Comparison of ENCODE assay signal across 28 cellular contexts in the genomic region with DNA sequence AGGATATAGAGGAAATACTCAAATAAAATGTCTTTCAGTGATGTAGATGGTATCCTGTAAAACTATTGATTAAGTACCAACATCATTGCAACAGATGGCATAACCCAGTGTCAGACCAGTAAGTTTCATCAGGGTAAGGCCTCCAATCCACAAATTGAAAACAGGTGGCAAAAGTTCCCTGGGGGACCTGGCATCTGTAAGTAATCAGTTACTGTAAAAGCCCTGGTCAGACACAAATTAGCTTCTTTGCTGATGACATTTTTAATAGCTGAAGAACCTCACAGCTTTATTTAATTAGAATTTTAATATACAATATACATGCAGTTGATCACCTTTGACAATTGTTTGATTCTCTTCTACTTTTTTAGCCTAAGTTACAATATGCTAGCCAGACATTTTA.
"Had no signal": no experiment of that assay in that cellular context is flagged by ENCODE, and none has a peak within 500 bp of the region (broad histone marks: within the 10 kb centered on the region; RNA-seq: fewer than 3 reads in every experiment).

No MANE protein-coding gene starts in this region.

- H3K9me3 Mint-ChIP-seq: dendritic cell treated with granulocyte-macrophage colony-stimulating factor and Interleukin-4, amounts not matched to agents 40 ng/mL and 50 ng/mL, for 4 days; endodermal cell; nephron; type B pancreatic cell had no signal

- H3K36me3 ChIP-seq: colonic mucosa, heart left ventricle, left lung, sigmoid colon, tibial artery had no signal

- H3K36me3 Mint-ChIP-seq: naive thymus-derived CD4-positive, alpha-beta T cell; stimulated activated memory B cell treated with anti-CD40 and anti-IgM and Interleukin-4, amounts not matched to agents 10 μg/mL and 1 μg/mL and 100 μg/mL, for 72 hours had no signal

- H3K4me1 Mint-ChIP-seq: stimulated activated memory B cell treated with anti-CD40 and anti-IgM and Interleukin-4, amounts not matched to agents 10 μg/mL and 1 μg/mL and 100 μg/mL, for 72 hours had no signal

- ATAC-seq: esophagus mucosa; heart left ventricle; left cardiac atrium; left lung; naive thymus-derived CD4-positive, alpha-beta T cell; psoas muscle; right cardiac atrium; stimulated activated memory B cell treated with anti-CD40 and anti-IgM and Interleukin-4, amounts not matched to agents 10 μg/mL and 1 μg/mL and 100 μg/mL, for 72 hours; stimulated activated naive CD8-positive, alpha-beta T cell treated with anti-CD3 and anti-CD28 coated beads, Interleukin-15, Interleukin-2, amounts not matched to agents 100 U/mL and 50 U/mL, for 24 hours had no signal

- H3K4me1 ChIP-seq: colonic mucosa, left lung, psoas muscle had no signal

- H3K4me3 ChIP-seq: colonic mucosa, heart left ventricle, hepatocyte, left lung, psoas muscle, sigmoid colon, testis, tibial artery had no signal

- H3K9me3 ChIP-seq: colonic mucosa, heart left ventricle, left lung, psoas muscle, sigmoid colon, testis, tibial artery had no signal

- H3K27ac Mint-ChIP-seq: dendritic cell treated with granulocyte-macrophage colony-stimulating factor and Interleukin-4, amounts not matched to agents 40 ng/mL and 50 ng/mL, for 4 days; endodermal cell; naive thymus-derived CD4-positive, alpha-beta T cell; stimulated activated memory B cell treated with anti-CD40 and anti-IgM and Interleukin-4, amounts not matched to agents 10 μg/mL and 1 μg/mL and 100 μg/mL, for 72 hours; type B pancreatic cell had no signal

- H3K27me3 ChIP-seq: colonic mucosa, heart left ventricle, hepatocyte, left lung, sigmoid colon, testis, tibial artery had no signal

- DNase-seq: colonic mucosa; effector CD8-positive, alpha-beta T cell; endodermal cell; heart left ventricle; kidney; left cardiac atrium; left lung; mesenchymal stem cell; midbrain; naive thymus-derived CD4-positive, alpha-beta T cell; nucleus accumbens; posterior cingulate gyrus; psoas muscle; right cardiac atrium; sigmoid colon; stimulated activated CD4-positive, alpha-beta T cell treated with anti-CD3 and anti-CD28 coated beads, Interleukin-2, amount 100 ng/mL, for 24 hours; stimulated activated CD4-positive, alpha-beta T cell treated with anti-CD3 and anti-CD28 coated beads, Interleukin-4, amount 100 ng/mL, for 24 hours; stimulated activated naive CD8-positive, alpha-beta T cell treated with anti-CD3 and anti-CD28 coated beads, Interleukin-15, Interleukin-2, amounts not matched to agents 100 U/mL and 50 U/mL, for 24 hours; substantia nigra; testis; tibial artery had no signal

- H3K4me3 Mint-ChIP-seq: dendritic cell treated with granulocyte-macrophage colony-stimulating factor and Interleukin-4, amounts not matched to agents 40 ng/mL and 50 ng/mL, for 4 days; endodermal cell; naive thymus-derived CD4-positive, alpha-beta T cell; nephron; stimulated activated memory B cell treated with anti-CD40 and anti-IgM and Interleukin-4, amounts not matched to agents 10 μg/mL and 1 μg/mL and 100 μg/mL, for 72 hours; type B pancreatic cell had no signal

- H3K27ac ChIP-seq: colonic mucosa, epithelial cell of prostate, heart left ventricle, hepatocyte, left lung, psoas muscle, sigmoid colon, testis, tibial artery had no signal

- H3K27me3 Mint-ChIP-seq: dendritic cell treated with granulocyte-macrophage colony-stimulating factor and Interleukin-4, amounts not matched to agents 40 ng/mL and 50 ng/mL, for 4 days; naive thymus-derived CD4-positive, alpha-beta T cell; stimulated activated memory B cell treated with anti-CD40 and anti-IgM and Interleukin-4, amounts not matched to agents 10 μg/mL and 1 μg/mL and 100 μg/mL, for 72 hours; type B pancreatic cell had no signal
